In the genomic region with DNA sequence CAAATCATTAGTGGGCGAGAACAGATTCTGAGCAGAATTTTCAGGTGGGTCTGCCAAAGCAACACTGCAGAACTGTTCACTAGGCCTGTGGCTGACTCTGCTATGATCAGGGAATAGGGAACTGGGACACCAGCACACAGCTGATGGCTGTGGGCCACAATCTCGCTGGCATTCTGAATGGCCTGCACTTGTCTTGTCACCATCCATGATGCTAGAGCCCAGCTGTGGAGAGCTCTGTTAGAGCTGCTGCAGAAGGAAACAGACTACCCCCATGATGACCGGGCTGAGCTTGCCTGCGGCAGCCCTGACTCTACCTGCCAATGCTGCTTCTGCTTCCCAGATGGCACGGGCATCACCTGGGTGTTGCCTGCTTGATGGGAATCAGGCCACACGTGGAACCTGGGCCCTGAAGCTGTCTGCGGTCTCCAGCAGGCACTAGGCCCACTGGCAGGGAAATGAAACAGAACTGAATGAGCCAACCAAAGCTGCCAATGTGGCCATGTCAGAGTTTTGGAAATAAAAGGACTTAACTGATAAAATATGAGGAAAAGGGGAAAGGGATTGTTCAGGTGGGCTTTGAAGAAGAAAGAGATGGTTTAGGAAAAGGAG, we compare ENCODE assay signal across 14 cellular contexts. TPM values are rescaled to one million over a fixed set of nuclear protein-coding genes. Genes with fewer than 3 reads are reported as not detected.
A peak's percentile ranks its signal among the peaks of the same experiment; 100 is the strongest.
DNase-seq lines count a peak whose midpoint lies in the region; ATAC-seq and TF ChIP-seq lines count a peak whose summit lies in the region.
"Had no signal": no experiment of that assay in that cellular context is flagged by ENCODE, and none has a peak within 500 bp of the region (broad histone marks: within the 10 kb centered on the region; RNA-seq: fewer than 3 reads in every experiment).

No MANE protein-coding gene starts in this region.

- CTCF ChIA-PET in activated CD4-positive, alpha-beta memory T cell treated with anti-CD3 and anti-CD28 coated beads for 36 hours (lab: Charles Lee) = interaction anchor here (0.9 to 4.8 kb wide), 12 partner anchors 13 to 622 kb away, joined by 3 to 56 read pairs (median 4); a partner anchor contains a TSS

- H3K9ac ChIP-seq in adipocyte (ENCODE audit: low read length) = peak overlapping the region; percentile 40

- no peaks in the 10 kb centered on the region for H3K27me3 Mint-ChIP-seq in activated CD4-positive, alpha-beta memory T cell treated with anti-CD3 and anti-CD28 coated beads for 36 hours

- H3K4me3 ChIP-seq in adipocyte (ENCODE audit: low read length) (no peak overlapping the region), fibroblast of pulmonary artery (replicated peaks; ENCODE audit: low read depth, low read length) (no peak overlapping the region)
- H3K4me3 ChIP-seq: thyroid gland had no signal

- POLR2A ChIA-PET in activated CD4-positive, alpha-beta memory T cell treated with anti-CD3 and anti-CD28 coated beads for 36 hours (lab: Charles Lee) = no interaction called here

- no peaks in the 10 kb centered on the region for H3K4me1 Mint-ChIP-seq in activated CD4-positive, alpha-beta memory T cell treated with anti-CD3 and anti-CD28 coated beads for 36 hours (ENCODE audit: low read depth)
- H3K4me1 Mint-ChIP-seq: neural crest cell had no signal

- no peak for TF ChIP-seq CTCF in fibroblast of pulmonary artery (IDR thresholded peaks at IDR 0.05; ENCODE audit: low read length, missing control alignments)

- H3K27ac Mint-ChIP-seq in activated CD4-positive, alpha-beta memory T cell treated with anti-CD3 and anti-CD28 coated beads for 36 hours = no peak overlapping the region

- no peaks in the 10 kb centered on the region for H3K36me3 Mint-ChIP-seq in activated CD4-positive, alpha-beta memory T cell treated with anti-CD3 and anti-CD28 coated beads for 36 hours

- H3K4me3 Mint-ChIP-seq in activated CD4-positive, alpha-beta memory T cell treated with anti-CD3 and anti-CD28 coated beads for 36 hours = no peak overlapping the region
- H3K4me3 Mint-ChIP-seq: neural crest cell had no signal

- intact Hi-C loops in activated CD4-positive, alpha-beta memory T cell treated with anti-CD3 and anti-CD28 coated beads for 36 hours (cut with micrococcal nuclease) = no loop called here

- no peaks in the 10 kb centered on the region for H3K9me3 ChIP-seq in adipocyte (ENCODE audit: control insufficient read depth, low read length)
- H3K9me3 ChIP-seq: thyroid gland had no signal

- DNase-seq in Ammon's horn (ENCODE audit: low spot score) = peak; percentile 73
- DNase-seq in adipocyte (ENCODE audit: low read depth) = no peak
- peak; percentile 4 for DNase-seq in fibroblast of pulmonary artery (ENCODE audit: low read depth)
- DNase-seq in nucleus accumbens (lab: John Stamatoyannopoulos, UW) = peak in 42 of 56 donors; percentile 5 to 76 (median 39)
- no peak for DNase-seq in activated CD4-positive, alpha-beta memory T cell treated with anti-CD3 and anti-CD28 coated beads for 36 hours
- DNase-seq in EL = no peak
- DNase-seq in SKM-1 (lab: John Stamatoyannopoulos, UW; ENCODE audit: unreplicated experiment) = no peak
- DNase-seq: activated CD4-positive, CD25-positive, alpha-beta regulatory T cell; DMS153; effector CD8-positive, alpha-beta T cell; thyroid gland had no signal

- peaks cover 44% of the 10 kb centered on the region for H3K4me1 ChIP-seq in adipocyte (ENCODE audit: control insufficient read depth, insufficient read depth, low read length)
- H3K4me1 ChIP-seq: thyroid gland had no signal

- no peak for ATAC-seq in GM21367 (IDR thresholded peaks at IDR 0.05; ENCODE audit: unreplicated experiment)

- H3K36me3 ChIP-seq in adipocyte (ENCODE audit: control insufficient read depth, insufficient read depth, low read length, severe bottlenecking) = no peaks in the 10 kb centered on the region
- H3K36me3 ChIP-seq: thyroid gland had no signal

- no peaks in the 10 kb centered on the region for H3K27me3 ChIP-seq in adipocyte (replicated peaks; ENCODE audit: control insufficient read depth, insufficient read depth, low read length)
- H3K27me3 ChIP-seq: thyroid gland had no signal

- H3K9me3 Mint-ChIP-seq in activated CD4-positive, alpha-beta memory T cell treated with anti-CD3 and anti-CD28 coated beads for 36 hours = no peaks in the 10 kb centered on the region
- H3K9me3 Mint-ChIP-seq: neural crest cell had no signal

RNA-seq across cellular contexts. Expression of a gene that starts 11.2 kb away (rescaled TPM):
- not detected for total RNA-seq in activated CD4-positive, alpha-beta memory T cell treated with anti-CD3 and anti-CD28 coated beads for 36 hours
- total RNA-seq: HT1080, neural crest cell, thyroid gland had no signal

RNA-seq across cellular contexts. Expression of a gene that starts 46.6 kb away (rescaled TPM):
- total RNA-seq in activated CD4-positive, alpha-beta memory T cell treated with anti-CD3 and anti-CD28 coated beads for 36 hours = 10 to 100 TPM; 72.0 to 74.7 TPM
- total RNA-seq: neural crest cell, thyroid gland had no signal

Comparison
In these comparisons a context has a peak if more than half of its experiments do, and no peak if none do; other contexts are left out.
1. DNase-seq: peak in Ammon's horn (single experiment), fibroblast of pulmonary artery (single experiment) and nucleus accumbens (42 of 56); none in adipocyte (single experiment), activated CD4-positive, alpha-beta memory T cell treated with anti-CD3 and anti-CD28 coated beads for 36 hours (single experiment), EL (single experiment) and SKM-1 (single experiment).